1 cellular context compared by ENCODE assay signal in the genomic region with DNA sequence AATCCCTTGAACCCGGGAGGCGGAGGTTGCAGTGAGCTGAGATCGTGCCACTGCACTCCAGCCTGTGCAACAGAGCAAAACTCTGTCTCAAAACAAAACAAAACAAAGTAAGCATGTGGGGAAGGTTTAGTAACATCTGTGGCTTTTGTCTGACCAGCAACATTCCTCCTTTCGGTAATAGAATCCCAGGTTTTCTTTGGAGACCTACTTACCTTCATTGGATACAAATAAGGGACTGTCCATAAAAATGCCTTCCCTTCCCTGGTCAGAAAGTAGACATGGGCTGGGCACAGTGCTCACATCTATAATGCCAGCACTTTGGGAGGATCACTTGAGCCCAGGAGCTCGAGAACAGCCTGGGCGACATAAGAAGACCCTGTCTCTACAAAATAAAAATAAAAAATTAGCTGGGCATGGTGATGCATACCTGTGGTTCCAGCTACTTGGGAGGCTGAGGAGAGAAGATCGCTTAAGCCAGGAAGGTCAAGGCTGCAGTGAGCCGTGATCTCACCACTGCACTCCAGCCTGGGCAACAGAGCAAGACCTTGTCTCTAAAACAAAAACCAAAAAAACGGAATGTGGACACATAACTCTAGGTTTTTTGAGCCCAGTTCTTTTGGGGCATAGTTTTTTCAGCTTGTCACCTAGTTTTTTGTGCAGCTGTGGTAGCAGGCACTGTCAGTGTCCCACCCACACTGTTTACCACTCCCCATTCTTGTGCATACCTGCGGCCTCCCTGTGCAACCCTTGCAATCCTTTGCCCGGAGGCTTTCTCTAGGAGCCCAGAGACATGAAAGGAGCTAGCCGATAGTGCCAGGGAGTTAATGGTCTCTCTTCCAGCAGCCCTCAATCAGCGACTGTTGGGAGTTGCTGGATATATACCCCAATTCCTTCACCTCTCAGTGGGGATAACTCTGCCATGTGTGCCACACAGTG.
TF ChIP-seq lines count a peak whose summit lies in the region.

No MANE protein-coding gene starts in this region.

TF ChIP-seq in HCT116, 20 proteins besides CTCF, POLR2A, EP300 and RAD21 (continued from another document):
- TF ChIP-seq SP1 (IDR thresholded peaks at IDR 0.05; ENCODE audit: low read depth) = no peak
- no peak for TF ChIP-seq EZH2 (IDR thresholded peaks at IDR 0.05)
- TF ChIP-seq TCF7L2 (IDR thresholded peaks at IDR 0.05; ENCODE audit: borderline replicate concordance, extremely low read depth, insufficient read depth, insufficient read length) = no peak
- TF ChIP-seq, protein P1, sequence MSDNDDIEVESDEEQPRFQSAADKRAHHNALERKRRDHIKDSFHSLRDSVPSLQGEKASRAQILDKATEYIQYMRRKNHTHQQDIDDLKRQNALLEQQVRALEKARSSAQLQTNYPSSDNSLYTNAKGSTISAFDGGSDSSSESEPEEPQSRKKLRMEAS (IDR thresholded peaks at IDR 0.05) = no peak
- TF ChIP-seq FOSL1 (IDR thresholded peaks at IDR 0.05; ENCODE audit: low read depth) = no peak
- no peak for TF ChIP-seq ELF1 (IDR thresholded peaks at IDR 0.05; ENCODE audit: borderline replicate concordance, low read depth)
